Comparison of ENCODE assay signal across 9 cellular contexts in genomic region chr3:156519758-156520162, GRCh38. TPM values are rescaled to one million over a fixed set of nuclear protein-coding genes. Genes with fewer than 3 reads are reported as not detected.
DNase-seq lines count a peak whose midpoint lies in the region; ATAC-seq and TF ChIP-seq lines count a peak whose summit lies in the region.
"Had no signal": no experiment of that assay in that cellular context is flagged by ENCODE, and none has a peak within 500 bp of the region (broad histone marks: within the 10 kb centered on the region; RNA-seq: fewer than 3 reads in every experiment).

No MANE protein-coding gene starts in this region.

- H3K27me3 Mint-ChIP-seq in activated CD4-positive, alpha-beta memory T cell treated with anti-CD3 and anti-CD28 coated beads for 36 hours = peaks cover 9% of the 10 kb centered on the region
- peaks cover 14% of the 10 kb centered on the region for H3K27me3 Mint-ChIP-seq in activated CD4-positive, alpha-beta memory T cell treated with anti-CD3 and anti-CD28 coated beads, Interleukin-2, amount 10 ng/mL, durations not matched to agents 7 days and 5 days

- H3K4me3 Mint-ChIP-seq in activated CD4-positive, alpha-beta memory T cell treated with anti-CD3 and anti-CD28 coated beads for 36 hours = no peak overlapping the region
- no peak overlapping the region for H3K4me3 Mint-ChIP-seq in activated CD4-positive, alpha-beta memory T cell treated with anti-CD3 and anti-CD28 coated beads, Interleukin-2, amount 10 ng/mL, durations not matched to agents 7 days and 5 days

- peaks cover 3% of the 10 kb centered on the region for H3K9me3 Mint-ChIP-seq in activated CD4-positive, alpha-beta memory T cell treated with anti-CD3 and anti-CD28 coated beads for 36 hours
- H3K9me3 Mint-ChIP-seq in activated CD4-positive, alpha-beta memory T cell treated with anti-CD3 and anti-CD28 coated beads, Interleukin-2, amount 10 ng/mL, durations not matched to agents 7 days and 5 days = peaks cover 7% of the 10 kb centered on the region

- peak; percentile 41 for DNase-seq in activated CD4-positive, alpha-beta memory T cell treated with anti-CD3 and anti-CD28 coated beads for 36 hours
- no peak for DNase-seq in activated CD4-positive, alpha-beta memory T cell treated with anti-CD3 and anti-CD28 coated beads, Interleukin-2, amount 10 ng/mL, durations not matched to agents 7 days and 5 days
- peak; percentile 86 for DNase-seq in kidney tubule cell (ENCODE audit: low spot score)
- no peak for DNase-seq in NCI-H2029 treated with DMSO at 0.1 percent for 48 hours (lab: John Stamatoyannopoulos, UW)
- no peak for DNase-seq in GM10266 (ENCODE audit: extremely low spot score)
- DNase-seq in NCI-H2029 (lab: John Stamatoyannopoulos, UW) = no peak
- DNase-seq: NCI-H1105 had no signal

- no peak overlapping the region for H3K27ac Mint-ChIP-seq in activated CD4-positive, alpha-beta memory T cell treated with anti-CD3 and anti-CD28 coated beads for 36 hours
- no peak overlapping the region for H3K27ac Mint-ChIP-seq in activated CD4-positive, alpha-beta memory T cell treated with anti-CD3 and anti-CD28 coated beads, Interleukin-2, amount 10 ng/mL, durations not matched to agents 7 days and 5 days

- POLR2A ChIA-PET in activated CD4-positive, alpha-beta memory T cell treated with anti-CD3 and anti-CD28 coated beads for 36 hours (lab: Charles Lee) = interaction anchor here (1.0 to 1.2 kb wide), 2 partner anchors 9 to 14 kb away, joined by 3 read pairs; no protein-coding TSS in a partner anchor
- POLR2A ChIA-PET in activated CD4-positive, alpha-beta memory T cell treated with anti-CD3 and anti-CD28 coated beads, Interleukin-2, amount 10 ng/mL, durations not matched to agents 7 days and 5 days (lab: Charles Lee) = interaction anchor here (1.4 to 2.3 kb wide), 2 partner anchors 8 to 36 kb away, joined by 4 to 5 read pairs; no protein-coding TSS in a partner anchor

- peaks cover 3% of the 10 kb centered on the region for H3K36me3 Mint-ChIP-seq in activated CD4-positive, alpha-beta memory T cell treated with anti-CD3 and anti-CD28 coated beads for 36 hours
- H3K36me3 Mint-ChIP-seq in activated CD4-positive, alpha-beta memory T cell treated with anti-CD3 and anti-CD28 coated beads, Interleukin-2, amount 10 ng/mL, durations not matched to agents 7 days and 5 days (ENCODE audit: low read depth) = peaks cover 19% of the 10 kb centered on the region

- H3K4me1 Mint-ChIP-seq in activated CD4-positive, alpha-beta memory T cell treated with anti-CD3 and anti-CD28 coated beads for 36 hours (ENCODE audit: low read depth) = peaks cover 19% of the 10 kb centered on the region
- peaks cover 44% of the 10 kb centered on the region for H3K4me1 Mint-ChIP-seq in activated CD4-positive, alpha-beta memory T cell treated with anti-CD3 and anti-CD28 coated beads, Interleukin-2, amount 10 ng/mL, durations not matched to agents 7 days and 5 days

- CTCF ChIA-PET in activated CD4-positive, alpha-beta memory T cell treated with anti-CD3 and anti-CD28 coated beads for 36 hours (lab: Charles Lee) = interaction anchor here (0.8 to 1.5 kb wide), 4 partner anchors 10 to 369 kb away, joined by 3 to 7 read pairs (median 4); partner anchors contain the start of gene SSR3
- CTCF ChIA-PET in activated CD4-positive, alpha-beta memory T cell treated with anti-CD3 and anti-CD28 coated beads, Interleukin-2, amount 10 ng/mL, durations not matched to agents 7 days and 5 days (lab: Charles Lee) = interaction anchor here (1.1 to 1.5 kb wide), 3 partner anchors 10 to 617 kb away, joined by 3 to 5 read pairs (median 4); no protein-coding TSS in a partner anchor

- intact Hi-C loops in activated CD4-positive, alpha-beta memory T cell treated with anti-CD3 and anti-CD28 coated beads for 36 hours (cut with micrococcal nuclease) = loop anchor here (1.0 kb wide), 1 partner anchor 35 kb away; no protein-coding TSS in a partner anchor

- ATAC-seq in GM21526 (IDR thresholded peaks at IDR 0.05; ENCODE audit: low FRiP score, unreplicated experiment) (peak; percentile 45), HG03108 (IDR thresholded peaks at IDR 0.05; ENCODE audit: unreplicated experiment) (peak; percentile 63)

- TF ChIP-seq CTCF in GM10266 (IDR thresholded peaks at IDR 0.05; ENCODE audit: control insufficient read depth, insufficient read depth, low read depth, missing control alignments) = no peak

RNA-seq across cellular contexts. Expression of gene SSR3, which starts 35.2 kb away (rescaled TPM):
- total RNA-seq in activated CD4-positive, alpha-beta memory T cell treated with anti-CD3 and anti-CD28 coated beads for 36 hours = 100 to 1,000 TPM; 162 to 170 TPM
- total RNA-seq in activated CD4-positive, alpha-beta memory T cell treated with anti-CD3 and anti-CD28 coated beads, Interleukin-2, amount 10 ng/mL, durations not matched to agents 7 days and 5 days = 100 to 1,000 TPM; 167 to 174 TPM

Comparison
In these comparisons a context has a peak if more than half of its experiments do, and no peak if none do; other contexts are left out.
1. DNase-seq: peak in activated CD4-positive, alpha-beta memory T cell treated with anti-CD3 and anti-CD28 coated beads for 36 hours (single experiment) and kidney tubule cell (single experiment); none in activated CD4-positive, alpha-beta memory T cell treated with anti-CD3 and anti-CD28 coated beads, Interleukin-2, amount 10 ng/mL, durations not matched to agents 7 days and 5 days (single experiment), NCI-H2029 treated with DMSO at 0.1 percent for 48 hours (single experiment), GM10266 (single experiment) and NCI-H2029 (single experiment).